Comparison of ENCODE assay signal across 8 cellular contexts in genomic region chr16:84754353-84754856, GRCh38.
DNase-seq lines count a peak whose midpoint lies in the region; ATAC-seq and FAIRE-seq lines count a peak whose summit lies in the region.

No MANE protein-coding gene starts in this region.

- ATAC-seq in HG03095 (IDR thresholded peaks at IDR 0.05; ENCODE audit: unreplicated experiment): peak; percentile 54

- FAIRE-seq in colon (lab: Jason Lieb, UNC): peak; percentile 14

- peak; percentile 68 for DNase-seq in DMS79 treated with DMSO at 0.1 percent for 48 hours (lab: John Stamatoyannopoulos, UW)
- DNase-seq in DMS79 (lab: John Stamatoyannopoulos, UW): no peak
- peak; percentile 37 for DNase-seq in NCI-H345 treated with DMSO at 0.1 percent for 48 hours (lab: John Stamatoyannopoulos, UW; ENCODE audit: unreplicated experiment)
- DNase-seq in activated CD4-positive, CD25-positive, alpha-beta regulatory T cell treated with anti-CD3 and anti-CD28 coated beads, Interleukin-2, amount 50 U/mL, for 72 hours: peak; percentile 41
- peak; percentile 92 for DNase-seq in left kidney (ENCODE audit: low read depth, low spot score)
- peak; percentile 17 to 55 for DNase-seq in stimulated activated CD4-positive, alpha-beta T cell treated with anti-CD3 and anti-CD28 coated beads, Interleukin-4, amount 100 ng/mL, for 4 hours
